Comparison of ENCODE assay signal across 6 cellular contexts in the genomic region with DNA sequence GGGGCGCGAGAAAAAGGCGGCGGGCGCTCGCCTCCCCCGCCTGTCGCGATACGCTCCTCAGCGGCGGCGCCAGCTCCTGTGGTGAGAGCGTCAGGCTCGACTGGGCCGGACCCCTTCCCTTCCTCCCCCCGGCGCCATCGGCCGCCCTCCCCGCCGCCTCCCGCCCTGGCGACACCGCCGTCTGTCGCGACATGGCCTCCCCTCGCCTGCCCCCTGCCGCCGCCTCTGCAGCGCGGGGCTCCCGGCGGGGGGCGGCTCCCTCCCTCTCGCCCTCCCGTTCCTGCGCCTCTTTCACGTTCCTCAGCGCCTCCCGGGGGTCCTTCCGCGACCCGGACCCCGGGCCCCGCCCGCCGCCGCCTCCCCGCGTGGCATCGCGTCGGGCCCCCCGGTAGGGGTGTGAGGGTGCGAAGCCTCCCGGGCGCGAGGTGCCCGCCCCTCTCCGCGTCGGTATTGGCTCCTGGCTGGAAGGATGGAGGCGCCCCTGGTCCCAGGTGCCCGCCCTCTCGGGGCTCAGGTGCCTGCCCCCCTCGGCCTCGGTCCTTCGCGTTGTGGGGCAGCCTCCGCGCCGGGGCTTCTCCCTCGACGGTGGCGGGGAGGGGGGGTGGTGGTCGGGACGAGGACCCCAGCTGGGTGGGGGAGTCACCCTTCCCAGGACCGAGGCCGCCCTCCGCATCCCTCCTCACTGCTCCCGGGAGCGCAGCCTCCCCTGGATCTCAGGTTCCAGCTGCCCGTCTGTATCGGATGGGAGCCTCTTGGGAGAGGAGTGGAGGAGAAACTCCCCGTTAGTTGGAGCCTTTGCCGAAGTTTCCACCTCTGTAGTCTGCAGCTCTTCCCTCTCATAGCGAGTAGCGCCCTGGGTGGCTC. TPM values are rescaled to one million over a fixed set of nuclear protein-coding genes. Genes with fewer than 3 reads are reported as not detected.
DNase-seq lines count a peak whose midpoint lies in the region; FAIRE-seq lines count a peak whose summit lies in the region.

No MANE protein-coding gene starts in this region.

- H3K4me3 Mint-ChIP-seq in immature natural killer cell, result peak overlapping the region; percentile 87 to 94 (median 90)

- H3K27ac Mint-ChIP-seq in immature natural killer cell, result peak overlapping the region; percentile 67 to 93 (median 90)

- no peaks in the 10 kb centered on the region for H3K9me3 Mint-ChIP-seq in immature natural killer cell

- DNase-seq in GM19240 (ENCODE audit: insufficient read length, low spot score) (peak; percentile 34), immature natural killer cell (peak; percentile 37 to 54 (median 46)), urothelium cell line (ENCODE audit: low spot score) (peak; percentile 28), OCI-M1 (lab: John Stamatoyannopoulos, UW) (no peak), NCI-H2196 (lab: John Stamatoyannopoulos, UW; ENCODE audit: unreplicated experiment) (no peak)
- DNase-seq in activated CD8-positive, alpha-beta memory T cell treated with anti-CD3 and anti-CD28 coated beads, Interleukin-2, amount 50 U/mL, for 4 hours, result peak; percentile 41

- no peak for FAIRE-seq in urothelium cell line (lab: Jason Lieb, UNC)

- peaks cover 10 to 18% (median 14%) of the 10 kb centered on the region in 3 donors for H3K27me3 Mint-ChIP-seq in immature natural killer cell (ENCODE audit: low read depth in 3 of 3)

- H3K4me1 Mint-ChIP-seq in immature natural killer cell, result peaks cover 42 to 55% of the 10 kb centered on the region in 2 donors

- peaks cover 0 to 4% (median 0%) of the 10 kb centered on the region in 3 donors for H3K36me3 Mint-ChIP-seq in immature natural killer cell

RNA-seq across cellular contexts. Expression of a gene that starts 0.6 kb away (rescaled TPM):
- 10 to 100 TPM in 1 of 3 donors, 1 to 10 TPM in 2; 2.8 to 13.3 (median 4.0) TPM for polyA plus RNA-seq in immature natural killer cell

RNA-seq across cellular contexts. Expression of a gene that starts 21.4 kb away (rescaled TPM):
- 10 to 100 TPM in 2 of 3 donors, 1 to 10 TPM in 1; 2.6 to 14.0 (median 13.5) TPM for polyA plus RNA-seq in immature natural killer cell

RNA-seq across cellular contexts. Expression of a gene that starts 22.6 kb away (rescaled TPM):
- polyA plus RNA-seq in immature natural killer cell, result 10 to 100 TPM; 61.0 to 81.0 (median 72.7) TPM

RNA-seq across cellular contexts. Expression of a gene that starts 22.7 kb away (rescaled TPM):
- polyA plus RNA-seq in immature natural killer cell, result 10 to 100 TPM; 20.1 to 26.4 (median 20.6) TPM

RNA-seq across cellular contexts. Expression of a gene that starts 34.8 kb away (rescaled TPM):
- 1 to 10 TPM in 2 of 3 donors, under 1 TPM in 1; 0.93 to 3.3 (median 1.5) TPM for polyA plus RNA-seq in immature natural killer cell

Comparison
In these comparisons a context has a peak if more than half of its experiments do, and no peak if none do; other contexts are left out.
1. DNase-seq: peak in GM19240 (single experiment), activated CD8-positive, alpha-beta memory T cell treated with anti-CD3 and anti-CD28 coated beads, Interleukin-2, amount 50 U/mL, for 4 hours (single experiment), immature natural killer cell (3 of 3) and urothelium cell line (single experiment); none in OCI-M1 (single experiment) and NCI-H2196 (single experiment).